ENCODE assay signal across 1 cellular context in the genomic region with DNA sequence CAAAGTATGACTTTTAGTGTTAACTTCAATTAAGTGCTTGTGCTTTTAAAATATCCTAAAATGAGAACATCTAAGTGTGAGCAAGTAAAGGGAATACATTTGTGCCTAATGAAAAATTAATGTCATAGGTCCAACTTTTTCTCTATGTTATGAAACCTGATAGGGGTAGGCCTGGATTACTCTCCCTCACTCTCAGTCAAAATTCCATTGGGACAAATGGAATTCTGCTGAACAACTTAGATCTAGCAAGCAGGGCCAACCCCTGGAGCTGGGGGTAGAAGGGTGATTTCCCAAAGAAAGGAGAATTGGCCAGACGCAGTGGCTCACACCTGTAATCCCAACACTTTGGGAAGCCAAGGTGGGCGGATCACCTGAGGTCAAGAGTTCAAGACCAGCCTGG.
TF ChIP-seq lines count a peak whose summit lies in the region.

No MANE protein-coding gene starts in this region.

TF ChIP-seq in GM23338, 12 proteins besides CTCF, POLR2A, EP300 and RAD21 (continued from another document):
- TF ChIP-seq, protein P1, sequence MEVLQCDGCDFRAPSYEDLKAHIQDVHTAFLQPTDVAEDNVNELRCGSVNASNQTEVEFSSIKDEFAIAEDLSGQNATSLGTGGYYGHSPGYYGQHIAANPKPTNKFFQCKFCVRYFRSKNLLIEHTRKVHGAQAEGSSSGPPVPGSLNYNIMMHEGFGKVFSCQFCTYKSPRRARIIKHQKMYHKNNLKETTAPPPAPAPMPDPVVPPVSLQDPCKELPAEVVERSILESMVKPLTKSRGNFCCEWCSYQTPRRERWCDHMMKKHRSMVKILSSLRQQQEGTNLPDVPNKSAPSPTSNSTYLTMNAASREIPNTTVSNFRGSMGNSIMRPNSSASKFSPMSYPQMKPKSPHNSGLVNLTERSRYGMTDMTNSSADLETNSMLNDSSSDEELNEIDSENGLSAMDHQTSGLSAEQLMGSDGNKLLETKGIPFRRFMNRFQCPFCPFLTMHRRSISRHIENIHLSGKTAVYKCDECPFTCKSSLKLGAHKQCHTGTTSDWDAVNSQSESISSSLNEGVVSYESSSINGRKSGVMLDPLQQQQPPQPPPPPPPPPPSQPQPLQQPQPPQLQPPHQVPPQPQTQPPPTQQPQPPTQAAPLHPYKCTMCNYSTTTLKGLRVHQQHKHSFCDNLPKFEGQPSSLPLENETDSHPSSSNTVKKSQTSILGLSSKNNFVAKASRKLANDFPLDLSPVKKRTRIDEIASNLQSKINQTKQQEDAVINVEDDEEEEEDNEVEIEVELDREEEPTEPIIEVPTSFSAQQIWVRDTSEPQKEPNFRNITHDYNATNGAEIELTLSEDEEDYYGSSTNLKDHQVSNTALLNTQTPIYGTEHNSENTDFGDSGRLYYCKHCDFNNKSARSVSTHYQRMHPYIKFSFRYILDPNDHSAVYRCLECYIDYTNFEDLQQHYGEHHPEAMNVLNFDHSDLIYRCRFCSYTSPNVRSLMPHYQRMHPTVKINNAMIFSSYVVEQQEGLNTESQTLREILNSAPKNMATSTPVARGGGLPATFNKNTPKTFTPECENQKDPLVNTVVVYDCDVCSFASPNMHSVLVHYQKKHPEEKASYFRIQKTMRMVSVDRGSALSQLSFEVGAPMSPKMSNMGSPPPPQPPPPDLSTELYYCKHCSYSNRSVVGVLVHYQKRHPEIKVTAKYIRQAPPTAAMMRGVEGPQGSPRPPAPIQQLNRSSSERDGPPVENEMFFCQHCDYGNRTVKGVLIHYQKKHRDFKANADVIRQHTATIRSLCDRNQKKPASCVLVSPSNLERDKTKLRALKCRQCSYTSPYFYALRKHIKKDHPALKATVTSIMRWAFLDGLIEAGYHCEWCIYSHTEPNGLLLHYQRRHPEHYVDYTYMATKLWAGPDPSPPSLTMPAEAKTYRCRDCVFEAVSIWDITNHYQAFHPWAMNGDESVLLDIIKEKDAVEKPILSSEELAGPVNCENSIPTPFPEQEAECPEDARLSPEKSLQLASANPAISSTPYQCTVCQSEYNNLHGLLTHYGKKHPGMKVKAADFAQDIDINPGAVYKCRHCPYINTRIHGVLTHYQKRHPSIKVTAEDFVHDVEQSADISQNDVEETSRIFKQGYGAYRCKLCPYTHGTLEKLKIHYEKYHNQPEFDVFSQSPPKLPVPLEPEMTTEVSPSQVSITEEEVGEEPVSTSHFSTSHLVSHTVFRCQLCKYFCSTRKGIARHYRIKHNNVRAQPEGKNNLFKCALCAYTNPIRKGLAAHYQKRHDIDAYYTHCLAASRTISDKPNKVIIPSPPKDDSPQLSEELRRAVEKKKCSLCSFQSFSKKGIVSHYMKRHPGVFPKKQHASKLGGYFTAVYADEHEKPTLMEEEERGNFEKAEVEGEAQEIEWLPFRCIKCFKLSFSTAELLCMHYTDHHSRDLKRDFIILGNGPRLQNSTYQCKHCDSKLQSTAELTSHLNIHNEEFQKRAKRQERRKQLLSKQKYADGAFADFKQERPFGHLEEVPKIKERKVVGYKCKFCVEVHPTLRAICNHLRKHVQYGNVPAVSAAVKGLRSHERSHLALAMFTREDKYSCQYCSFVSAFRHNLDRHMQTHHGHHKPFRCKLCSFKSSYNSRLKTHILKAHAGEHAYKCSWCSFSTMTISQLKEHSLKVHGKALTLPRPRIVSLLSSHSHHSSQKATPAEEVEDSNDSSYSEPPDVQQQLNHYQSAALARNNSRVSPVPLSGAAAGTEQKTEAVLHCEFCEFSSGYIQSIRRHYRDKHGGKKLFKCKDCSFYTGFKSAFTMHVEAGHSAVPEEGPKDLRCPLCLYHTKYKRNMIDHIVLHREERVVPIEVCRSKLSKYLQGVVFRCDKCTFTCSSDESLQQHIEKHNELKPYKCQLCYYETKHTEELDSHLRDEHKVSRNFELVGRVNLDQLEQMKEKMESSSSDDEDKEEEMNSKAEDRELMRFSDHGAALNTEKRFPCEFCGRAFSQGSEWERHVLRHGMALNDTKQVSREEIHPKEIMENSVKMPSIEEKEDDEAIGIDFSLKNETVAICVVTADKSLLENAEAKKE (CRISPR knock-in tag; IDR thresholded peaks at IDR 0.05): no peak
- no peak for TF ChIP-seq JUNB (IDR thresholded peaks at IDR 0.05; ENCODE audit: unreplicated experiment)
- TF ChIP-seq, protein P2, sequence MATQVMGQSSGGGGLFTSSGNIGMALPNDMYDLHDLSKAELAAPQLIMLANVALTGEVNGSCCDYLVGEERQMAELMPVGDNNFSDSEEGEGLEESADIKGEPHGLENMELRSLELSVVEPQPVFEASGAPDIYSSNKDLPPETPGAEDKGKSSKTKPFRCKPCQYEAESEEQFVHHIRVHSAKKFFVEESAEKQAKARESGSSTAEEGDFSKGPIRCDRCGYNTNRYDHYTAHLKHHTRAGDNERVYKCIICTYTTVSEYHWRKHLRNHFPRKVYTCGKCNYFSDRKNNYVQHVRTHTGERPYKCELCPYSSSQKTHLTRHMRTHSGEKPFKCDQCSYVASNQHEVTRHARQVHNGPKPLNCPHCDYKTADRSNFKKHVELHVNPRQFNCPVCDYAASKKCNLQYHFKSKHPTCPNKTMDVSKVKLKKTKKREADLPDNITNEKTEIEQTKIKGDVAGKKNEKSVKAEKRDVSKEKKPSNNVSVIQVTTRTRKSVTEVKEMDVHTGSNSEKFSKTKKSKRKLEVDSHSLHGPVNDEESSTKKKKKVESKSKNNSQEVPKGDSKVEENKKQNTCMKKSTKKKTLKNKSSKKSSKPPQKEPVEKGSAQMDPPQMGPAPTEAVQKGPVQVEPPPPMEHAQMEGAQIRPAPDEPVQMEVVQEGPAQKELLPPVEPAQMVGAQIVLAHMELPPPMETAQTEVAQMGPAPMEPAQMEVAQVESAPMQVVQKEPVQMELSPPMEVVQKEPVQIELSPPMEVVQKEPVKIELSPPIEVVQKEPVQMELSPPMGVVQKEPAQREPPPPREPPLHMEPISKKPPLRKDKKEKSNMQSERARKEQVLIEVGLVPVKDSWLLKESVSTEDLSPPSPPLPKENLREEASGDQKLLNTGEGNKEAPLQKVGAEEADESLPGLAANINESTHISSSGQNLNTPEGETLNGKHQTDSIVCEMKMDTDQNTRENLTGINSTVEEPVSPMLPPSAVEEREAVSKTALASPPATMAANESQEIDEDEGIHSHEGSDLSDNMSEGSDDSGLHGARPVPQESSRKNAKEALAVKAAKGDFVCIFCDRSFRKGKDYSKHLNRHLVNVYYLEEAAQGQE (IDR thresholded peaks at IDR 0.05; ENCODE audit: unreplicated experiment): no peak
- no peak for TF ChIP-seq POLR2AphosphoS5 (IDR thresholded peaks at IDR 0.05; ENCODE audit: low read depth)
